Comparison of ENCODE assay signal across 10 cellular contexts in genomic region chr2:160368988-160369935, GRCh38.
DNase-seq lines count a peak whose midpoint lies in the region; ATAC-seq, FAIRE-seq and TF ChIP-seq lines count a peak whose summit lies in the region.
"Had no signal": no experiment of that assay in that cellular context is flagged by ENCODE, and none has a peak within 500 bp of the region (broad histone marks: within the 10 kb centered on the region; RNA-seq: fewer than 3 reads in every experiment).

No MANE protein-coding gene starts in this region.

- no peaks in the 10 kb centered on the region for H3K9me3 ChIP-seq in BLaER1 treated with 17β-estradiol and CSF1 and Interleukin-3, amounts not matched to agents 10 nM and 100 nM (replicated peaks in 1 of 11)
- H3K9me3 ChIP-seq in MG63 (no peaks in the 10 kb centered on the region), fibroblast of lung (ENCODE audit: control insufficient read depth, insufficient read depth, low read depth, low read length) (no peaks in the 10 kb centered on the region), osteoblast (ENCODE audit: low read depth, low read length) (no peaks in the 10 kb centered on the region)

- DNase-seq in MG63 (peak; percentile 47), fibroblast of lung (ENCODE audit: low read depth in 2 of 2) (peak; percentile 48 to 85), osteoblast (ENCODE audit: insufficient read length, low spot score, missing footprints) (no peak), GM19239 (ENCODE audit: insufficient read length, low spot score) (no peak)
- no peak for DNase-seq in stimulated activated CD4-positive, alpha-beta T cell treated with anti-CD3 and anti-CD28 coated beads, Interleukin-12 subunit alpha, Interleukin-12 subunit beta, amount 100 ng/mL, for 4 hours
- DNase-seq: DMS153 had no signal

- no peak for FAIRE-seq in GM19239 (lab: Jason Lieb, UNC)

- TF ChIP-seq CTCF in fibroblast of lung (conservative IDR thresholded peaks at IDR 0.05 in 1 of 2, IDR thresholded peaks at IDR 0.05 in 1 of 2; ENCODE audit: low read depth in 1 of 2, low read length in 2 of 2) (no peak), osteoblast (IDR thresholded peaks at IDR 0.05; ENCODE audit: extremely low read depth, low read depth, low read length) (no peak)

- no peak overlapping the region for H3K4me3 ChIP-seq in BLaER1 treated with 17β-estradiol and CSF1 and Interleukin-3, amounts not matched to agents 10 nM and 100 nM
- H3K4me3 ChIP-seq in MG63 (no peak overlapping the region), fibroblast of lung (replicated peaks in 1 of 4; ENCODE audit: control extremely low read depth in 1 of 4, insufficient read depth in 1 of 4, low read depth in 3 of 4, low read length in 4 of 4) (no peak overlapping the region), osteoblast (ENCODE audit: insufficient read depth, low read length) (no peak overlapping the region)
- H3K4me3 ChIP-seq: cardiac muscle cell had no signal

- ATAC-seq in HG02870 (IDR thresholded peaks at IDR 0.05; ENCODE audit: unreplicated experiment) (no peak), GM21526 (IDR thresholded peaks at IDR 0.05; ENCODE audit: low FRiP score, unreplicated experiment) (no peak)

- H3K36me3 ChIP-seq in BLaER1 treated with 17β-estradiol and CSF1 and Interleukin-3, amounts not matched to agents 10 nM and 100 nM: peaks cover 13 to 28% (median 24%) of the 10 kb centered on the region in 11 experiments
- H3K36me3 ChIP-seq in MG63: peaks cover 26% of the 10 kb centered on the region
- peaks cover 2% of the 10 kb centered on the region for H3K36me3 ChIP-seq in fibroblast of lung (ENCODE audit: control insufficient read depth, insufficient read depth, low read length)
- peaks cover 17% of the 10 kb centered on the region for H3K36me3 ChIP-seq in osteoblast (ENCODE audit: insufficient read depth, low read length)

- H2AFZ ChIP-seq in fibroblast of lung (ENCODE audit: low read length): no peak overlapping the region
- no peak overlapping the region for H2AFZ ChIP-seq in osteoblast (ENCODE audit: low read length)

- H4K20me1 ChIP-seq in BLaER1 treated with 17β-estradiol and CSF1 and Interleukin-3, amounts not matched to agents 10 nM and 100 nM: peaks cover 0 to 73% (median 7%) of the 10 kb centered on the region in 11 experiments; a peak in 9 of 22 replicates
- H4K20me1 ChIP-seq in fibroblast of lung (ENCODE audit: control insufficient read depth, extremely low read depth, insufficient read depth, low read length): no peaks in the 10 kb centered on the region
- no peaks in the 10 kb centered on the region for H4K20me1 ChIP-seq in osteoblast (ENCODE audit: insufficient read depth, low read length)

- H3K79me2 ChIP-seq in fibroblast of lung (ENCODE audit: control insufficient read depth, insufficient read depth, low read length) (peaks cover 94% of the 10 kb centered on the region), osteoblast (ENCODE audit: insufficient read depth, low read length) (peaks cover 95% of the 10 kb centered on the region)

- H3K27ac ChIP-seq in BLaER1 treated with 17β-estradiol and CSF1 and Interleukin-3, amounts not matched to agents 10 nM and 100 nM: peak overlapping the region in 4 of 11 experiments; percentile 36 to 52 (median 38); a peak in 1 of 22 replicates
- no peak overlapping the region for H3K27ac ChIP-seq in fibroblast of lung (ENCODE audit: insufficient read depth, low read length)
- H3K27ac ChIP-seq in osteoblast (ENCODE audit: low read depth, low read length): peak overlapping the region; percentile 92

- H3K4me2 ChIP-seq in BLaER1 treated with 17β-estradiol and CSF1 and Interleukin-3, amounts not matched to agents 10 nM and 100 nM: peak overlapping the region; percentile 31 to 87 (median 63)
- H3K4me2 ChIP-seq in fibroblast of lung (ENCODE audit: extremely low read depth, insufficient read depth, low read length): no peak overlapping the region
- peak overlapping the region; percentile 14 for H3K4me2 ChIP-seq in osteoblast (ENCODE audit: insufficient read depth, low read length)

- no peak overlapping the region for H3K9ac ChIP-seq in BLaER1 treated with 17β-estradiol and CSF1 and Interleukin-3, amounts not matched to agents 10 nM and 100 nM
- no peak overlapping the region for H3K9ac ChIP-seq in fibroblast of lung (ENCODE audit: insufficient read depth, low read length)

- H3K27me3 ChIP-seq in BLaER1 treated with 17β-estradiol and CSF1 and Interleukin-3, amounts not matched to agents 10 nM and 100 nM: no peaks in the 10 kb centered on the region
- H3K27me3 ChIP-seq in MG63: no peaks in the 10 kb centered on the region
- H3K27me3 ChIP-seq in fibroblast of lung (ENCODE audit: control insufficient read depth, insufficient read depth, low read length): no peaks in the 10 kb centered on the region
- no peaks in the 10 kb centered on the region for H3K27me3 ChIP-seq in osteoblast (ENCODE audit: insufficient read depth, low read length)
- H3K27me3 ChIP-seq: cardiac muscle cell had no signal

- H3K4me1 ChIP-seq in BLaER1 treated with 17β-estradiol and CSF1 and Interleukin-3, amounts not matched to agents 10 nM and 100 nM: peaks cover 24 to 94% (median 53%) of the 10 kb centered on the region in 10 experiments
- H3K4me1 ChIP-seq in fibroblast of lung (ENCODE audit: control insufficient read depth, extremely low read depth, insufficient read depth, low read length) (peaks cover 33% of the 10 kb centered on the region), osteoblast (ENCODE audit: insufficient read depth, low read length) (peaks cover 78% of the 10 kb centered on the region)

Comparison
In these comparisons a context has a peak if more than half of its experiments do, and no peak if none do; other contexts are left out.
1. DNase-seq: peak in MG63 (single experiment) and fibroblast of lung (2 of 2); none in osteoblast (single experiment), stimulated activated CD4-positive, alpha-beta T cell treated with anti-CD3 and anti-CD28 coated beads, Interleukin-12 subunit alpha, Interleukin-12 subunit beta, amount 100 ng/mL, for 4 hours (single experiment) and GM19239 (single experiment).